8 cellular contexts compared by ENCODE assay signal in the genomic region with DNA sequence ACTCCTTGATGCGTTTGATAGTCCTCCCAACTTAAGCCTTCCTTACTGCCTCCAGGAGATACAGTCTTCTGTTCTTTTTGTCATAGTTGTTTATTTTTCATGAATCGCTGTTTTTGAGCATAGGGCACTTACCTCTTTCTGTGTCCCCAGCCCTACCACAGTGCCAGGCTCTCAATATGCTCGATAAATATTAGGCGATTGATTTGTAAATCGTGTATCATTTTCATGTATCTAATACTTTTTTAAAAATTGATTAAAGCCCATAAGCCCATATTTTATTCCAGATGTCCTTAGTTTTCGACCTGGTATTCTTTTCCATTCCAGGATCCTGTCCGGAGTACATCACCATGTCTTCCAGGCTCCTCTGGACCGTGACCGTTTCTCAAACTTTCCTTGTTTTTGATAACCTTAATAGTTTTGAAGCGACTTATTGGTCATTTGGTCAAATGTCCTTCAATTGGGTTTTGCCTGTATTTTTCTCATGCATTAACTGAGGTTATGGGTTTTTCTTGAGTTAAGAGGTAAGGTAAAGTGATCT. TPM values are rescaled to one million over a fixed set of nuclear protein-coding genes. Genes with fewer than 3 reads are reported as not detected.
DNase-seq lines count a peak whose midpoint lies in the region; ATAC-seq and TF ChIP-seq lines count a peak whose summit lies in the region.

No MANE protein-coding gene starts in this region.

- no peak for TF ChIP-seq CTCF in thyroid gland (IDR thresholded peaks at IDR 0.05)
- no peak for TF ChIP-seq CTCF in mucosa of descending colon (IDR thresholded peaks at IDR 0.05)

- intact Hi-C loops in activated CD4-positive, alpha-beta memory T cell treated with anti-CD3 and anti-CD28 coated beads for 36 hours (cut with micrococcal nuclease): loop anchor here (1.0 to 10.0 kb wide), 4 partner anchors 9 to 1673 kb away; a partner anchor contains a TSS
- intact Hi-C loops in thyroid gland (cut with DNase I) (no loop called here), mucosa of descending colon (cut with DNase I, micrococcal nuclease) (no loop called here)

- ATAC-seq in HG03045 (IDR thresholded peaks at IDR 0.05; ENCODE audit: unreplicated experiment): peak; percentile 27
- ATAC-seq in mucosa of descending colon: no peak

- H3K9me3 Mint-ChIP-seq in activated T-cell treated with anti-CD3 and anti-CD28 coated beads, Interleukin-2, amount 50 U/mL, for 24 hours: no peaks in the 10 kb centered on the region
- H3K9me3 Mint-ChIP-seq in activated CD4-positive, alpha-beta memory T cell treated with anti-CD3 and anti-CD28 coated beads for 36 hours: no peaks in the 10 kb centered on the region

- peak overlapping the region; percentile 99 for H3K27ac Mint-ChIP-seq in activated T-cell treated with anti-CD3 and anti-CD28 coated beads, Interleukin-2, amount 50 U/mL, for 24 hours
- peak overlapping the region; percentile 97 for H3K27ac Mint-ChIP-seq in activated CD4-positive, alpha-beta memory T cell treated with anti-CD3 and anti-CD28 coated beads for 36 hours

- H3K36me3 ChIP-seq in thyroid gland (no peaks in the 10 kb centered on the region), mucosa of descending colon (ENCODE audit: low read depth) (no peaks in the 10 kb centered on the region)

- H3K4me3 ChIP-seq in thyroid gland (replicated peaks in 1 of 3): peak overlapping the region in 2 of 3 donors; percentile 37 to 60
- H3K4me3 ChIP-seq in mucosa of descending colon: no peak overlapping the region

- peak overlapping the region; percentile 88 to 93 (median 92) for H3K27ac ChIP-seq in thyroid gland

- peak overlapping the region; percentile 98 for H3K4me3 Mint-ChIP-seq in activated T-cell treated with anti-CD3 and anti-CD28 coated beads, Interleukin-2, amount 50 U/mL, for 24 hours
- peak overlapping the region; percentile 98 for H3K4me3 Mint-ChIP-seq in activated CD4-positive, alpha-beta memory T cell treated with anti-CD3 and anti-CD28 coated beads for 36 hours

- TF ChIP-seq POLR2A in thyroid gland (IDR thresholded peaks at IDR 0.05): no peak

- H3K27me3 ChIP-seq in thyroid gland: no peaks in the 10 kb centered on the region

- H3K27me3 Mint-ChIP-seq in activated T-cell treated with anti-CD3 and anti-CD28 coated beads, Interleukin-2, amount 50 U/mL, for 24 hours: peaks cover 20% of the 10 kb centered on the region
- H3K27me3 Mint-ChIP-seq in activated CD4-positive, alpha-beta memory T cell treated with anti-CD3 and anti-CD28 coated beads for 36 hours: peaks cover 16% of the 10 kb centered on the region

- H3K4me1 ChIP-seq in thyroid gland (peaks cover 9 to 11% of the 10 kb centered on the region in 2 donors), mucosa of descending colon (ENCODE audit: low read depth) (peaks cover 2% of the 10 kb centered on the region)

- H3K9me3 ChIP-seq in thyroid gland (no peaks in the 10 kb centered on the region), mucosa of descending colon (no peaks in the 10 kb centered on the region)

- H3K36me3 Mint-ChIP-seq in activated T-cell treated with anti-CD3 and anti-CD28 coated beads, Interleukin-2, amount 50 U/mL, for 24 hours (ENCODE audit: low read depth): peaks cover 44% of the 10 kb centered on the region
- H3K36me3 Mint-ChIP-seq in activated CD4-positive, alpha-beta memory T cell treated with anti-CD3 and anti-CD28 coated beads for 36 hours: peaks cover 22% of the 10 kb centered on the region

- peaks cover 35% of the 10 kb centered on the region for H3K4me1 Mint-ChIP-seq in activated T-cell treated with anti-CD3 and anti-CD28 coated beads, Interleukin-2, amount 50 U/mL, for 24 hours (ENCODE audit: low read depth)
- peaks cover 36% of the 10 kb centered on the region for H3K4me1 Mint-ChIP-seq in activated CD4-positive, alpha-beta memory T cell treated with anti-CD3 and anti-CD28 coated beads for 36 hours (ENCODE audit: low read depth)

- POLR2A ChIA-PET in activated CD4-positive, alpha-beta memory T cell treated with anti-CD3 and anti-CD28 coated beads for 36 hours (lab: Charles Lee): interaction anchor here (1.0 kb wide), 1 partner anchor 1673 kb away, joined by 3 read pairs; a partner anchor contains a TSS

- 50 to 54% methylated on average over 10 of the region's 10 CpGs for WGBS in thyroid gland, 2 donors

- CTCF ChIA-PET in activated CD4-positive, alpha-beta memory T cell treated with anti-CD3 and anti-CD28 coated beads for 36 hours (lab: Charles Lee): interaction anchor here (1.5 to 1.9 kb wide), 4 partner anchors 9 to 1674 kb away, joined by 3 to 15 read pairs (median 11); a partner anchor contains a TSS

- no peak for DNase-seq in activated T-cell treated with anti-CD3 and anti-CD28 coated beads, Interleukin-2, amount 50 U/mL, for 24 hours
- DNase-seq in activated T-cell treated with anti-CD3 and anti-CD28 coated beads, Interleukin-2, amount 50 U/mL, for 48 hours: no peak
- no peak for DNase-seq in activated CD4-positive, alpha-beta memory T cell treated with anti-CD3 and anti-CD28 coated beads for 36 hours
- DNase-seq in inferior parietal cortex (ENCODE audit: extremely low spot score) (peak; percentile 28), thyroid gland (no peak), NCI-H2081 treated with DMSO at 0.1 percent for 48 hours (lab: John Stamatoyannopoulos, UW) (no peak), mucosa of descending colon (no peak)

RNA-seq across cellular contexts. Expression of a gene that starts 0.4 kb away (rescaled TPM):
- total RNA-seq in activated CD4-positive, alpha-beta memory T cell treated with anti-CD3 and anti-CD28 coated beads for 36 hours: 100 to 1,000 TPM; 130 to 132 TPM
- total RNA-seq in thyroid gland (10 to 100 TPM; 77.0 to 92.6 (median 81.8) TPM), mucosa of descending colon (10 to 100 TPM; 84.7 to 99.0 (median 88.2) TPM)
